Comparison of ENCODE assay signal across 8 cellular contexts in the genomic region with DNA sequence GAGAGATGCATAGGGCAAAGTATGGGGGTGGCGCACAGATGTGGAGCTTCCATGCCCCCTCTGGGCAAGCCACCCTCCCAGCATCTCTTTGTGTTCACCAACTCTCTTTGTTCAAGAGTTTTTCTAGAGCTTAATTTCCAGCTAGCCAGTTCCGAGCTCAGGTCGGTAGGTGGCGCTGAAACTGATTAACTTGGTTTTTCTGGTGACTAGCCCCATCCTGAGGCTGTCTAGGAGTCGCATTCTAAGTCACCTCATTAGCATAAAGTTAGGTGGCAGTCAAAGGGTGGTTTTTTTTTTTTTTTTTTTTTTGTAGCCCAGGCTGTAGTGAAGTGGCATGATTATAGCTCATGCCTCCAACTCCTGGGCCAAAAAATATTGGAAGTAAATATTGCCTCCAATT.
A peak's percentile ranks its signal among the peaks of the same experiment; 100 is the strongest.
DNase-seq lines count a peak whose midpoint lies in the region; ATAC-seq lines count a peak whose summit lies in the region.

No MANE protein-coding gene starts in this region.

- H3K27ac ChIP-seq in mesenchymal stem cell (ENCODE audit: low read length, poor library complexity, severe bottlenecking), result no peak overlapping the region

- H3K36me3 Mint-ChIP-seq in activated T-helper 17 cell treated with anti-CD3 and anti-CD28 coated beads, Interleukin-2, amount 50 U/mL, for 72 hours (ENCODE audit: low read depth), result no peaks in the 10 kb centered on the region

- H3K36me3 ChIP-seq in mesenchymal stem cell (ENCODE audit: control insufficient read depth in 1 of 2, insufficient read depth in 2 of 2, low read depth in 1 of 2, low read length in 2 of 2), result no peaks in the 10 kb centered on the region

- H4K91ac ChIP-seq in mesenchymal stem cell (ENCODE audit: low read length), result no peak overlapping the region

- H3K4ac ChIP-seq in mesenchymal stem cell (ENCODE audit: low read depth in 1 of 2, low read length in 2 of 2), result no peak overlapping the region

- ATAC-seq in GM18519 (IDR thresholded peaks at IDR 0.05; ENCODE audit: low FRiP score, unreplicated experiment), result peak; percentile 77
- peak; percentile 87 for ATAC-seq in activated T-helper 17 cell treated with anti-CD3 and anti-CD28 coated beads, Interleukin-2, amount 50 U/mL, for 72 hours (replicated peaks)
- ATAC-seq in HG03457 (IDR thresholded peaks at IDR 0.05; ENCODE audit: unreplicated experiment), result no peak
- ATAC-seq in GM21786 (IDR thresholded peaks at IDR 0.05; ENCODE audit: unreplicated experiment), result no peak

- no peaks in the 10 kb centered on the region for H3K4me1 Mint-ChIP-seq in activated T-helper 17 cell treated with anti-CD3 and anti-CD28 coated beads, Interleukin-2, amount 50 U/mL, for 72 hours

- DNase-seq in AG20443 (ENCODE audit: low spot score) (peak; percentile 35), HT-29 (ENCODE audit: low spot score) (peak; percentile 68), mesenchymal stem cell (peak; percentile 47), NCI-H2081 (lab: John Stamatoyannopoulos, UW) (no peak)

- H3K9me3 ChIP-seq in mesenchymal stem cell (ENCODE audit: control insufficient read depth, low read length), result peaks cover 5% of the 10 kb centered on the region

- H3K4me3 Mint-ChIP-seq in activated T-helper 17 cell treated with anti-CD3 and anti-CD28 coated beads, Interleukin-2, amount 50 U/mL, for 72 hours, result no peak overlapping the region

- no peak overlapping the region for H4K8ac ChIP-seq in mesenchymal stem cell (ENCODE audit: low read length)

- no peak overlapping the region for H2AK5ac ChIP-seq in mesenchymal stem cell (ENCODE audit: low read length, severe bottlenecking)

- no peak overlapping the region for H2AFZ ChIP-seq in mesenchymal stem cell (ENCODE audit: low read depth, low read length)

- no peak overlapping the region for H3K4me3 ChIP-seq in mesenchymal stem cell (ENCODE audit: insufficient read depth in 1 of 2, low read depth in 1 of 2, low read length in 2 of 2)

- peaks cover 0 to 61% of the 10 kb centered on the region in 2 experiments for H3K27me3 ChIP-seq in mesenchymal stem cell (ENCODE audit: control insufficient read depth in 1 of 2, insufficient read depth in 1 of 2, low read length in 2 of 2)

- no peak overlapping the region for H3K9ac ChIP-seq in mesenchymal stem cell (ENCODE audit: low read length)

- H3K4me2 ChIP-seq in mesenchymal stem cell (ENCODE audit: low read length, poor library complexity, severe bottlenecking), result no peak overlapping the region

- 28% methylated on average over 5 of the region's 5 CpGs for WGBS in mesenchymal stem cell

- H3K27ac Mint-ChIP-seq in activated T-helper 17 cell treated with anti-CD3 and anti-CD28 coated beads, Interleukin-2, amount 50 U/mL, for 72 hours, result no peak overlapping the region

- H3K79me1 ChIP-seq in mesenchymal stem cell (replicated peaks; ENCODE audit: low read length, poor library complexity, severe bottlenecking), result no peaks in the 10 kb centered on the region

- H3K18ac ChIP-seq in mesenchymal stem cell (ENCODE audit: low read depth in 1 of 2, low read length in 2 of 2), result no peak overlapping the region

- no peaks in the 10 kb centered on the region for H3K4me1 ChIP-seq in mesenchymal stem cell (ENCODE audit: control insufficient read depth, insufficient read depth, low read depth, low read length)

- no peak overlapping the region for H2BK12ac ChIP-seq in mesenchymal stem cell (ENCODE audit: low read length in 2 of 2)

- no peak overlapping the region for H3K23ac ChIP-seq in mesenchymal stem cell (ENCODE audit: low read length in 2 of 2)

- no peak overlapping the region for H2BK15ac ChIP-seq in mesenchymal stem cell (ENCODE audit: low read depth, poor library complexity, severe bottlenecking)

- H3K14ac ChIP-seq in mesenchymal stem cell (ENCODE audit: low read length in 2 of 2), result no peak overlapping the region

- no peaks in the 10 kb centered on the region for H3K9me3 Mint-ChIP-seq in activated T-helper 17 cell treated with anti-CD3 and anti-CD28 coated beads, Interleukin-2, amount 50 U/mL, for 72 hours

- H3K27me3 Mint-ChIP-seq in activated T-helper 17 cell treated with anti-CD3 and anti-CD28 coated beads, Interleukin-2, amount 50 U/mL, for 72 hours, result peaks cover 17% of the 10 kb centered on the region

- no peak overlapping the region for H2BK120ac ChIP-seq in mesenchymal stem cell (ENCODE audit: low read depth, low read length)

- no peak overlapping the region for H2BK5ac ChIP-seq in mesenchymal stem cell (ENCODE audit: low read depth, low read length, poor library complexity, severe bottlenecking)

Comparison
In these comparisons a context has a peak if more than half of its experiments do, and no peak if none do; other contexts are left out.
1. DNase-seq: peak in AG20443 (single experiment), HT-29 (single experiment) and mesenchymal stem cell (single experiment); none in NCI-H2081 (0 of 2).
2. ATAC-seq: peak in GM18519 (single experiment) and activated T-helper 17 cell treated with anti-CD3 and anti-CD28 coated beads, Interleukin-2, amount 50 U/mL, for 72 hours (single experiment); none in HG03457 (single experiment) and GM21786 (single experiment).